Comparison of ENCODE assay signal across 1 cellular context in the genomic region with DNA sequence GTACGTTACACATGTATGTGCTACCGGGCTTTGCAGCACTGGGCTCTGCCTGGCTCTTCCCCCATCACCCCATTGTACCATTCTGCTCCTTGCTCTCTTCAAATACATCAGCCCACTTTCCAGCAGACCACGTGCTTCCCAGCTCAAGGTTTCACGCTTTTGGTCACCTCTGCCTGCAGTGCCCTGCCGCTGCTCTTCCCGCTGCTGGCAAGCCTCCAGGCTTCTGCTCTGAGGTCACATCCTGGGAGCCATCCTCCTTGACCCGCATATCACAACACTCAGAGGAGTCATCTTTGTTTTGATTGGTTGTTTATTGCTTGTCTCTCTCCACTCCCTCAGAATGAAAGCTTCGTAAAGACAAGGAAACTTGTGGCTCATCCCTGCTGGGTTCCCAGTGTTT.
TF ChIP-seq lines count a peak whose summit lies in the region.

No MANE protein-coding gene starts in this region.

TF ChIP-seq in GM23338, 12 proteins besides CTCF, POLR2A, EP300 and RAD21 (continued from another document):
- TF ChIP-seq, protein P1, sequence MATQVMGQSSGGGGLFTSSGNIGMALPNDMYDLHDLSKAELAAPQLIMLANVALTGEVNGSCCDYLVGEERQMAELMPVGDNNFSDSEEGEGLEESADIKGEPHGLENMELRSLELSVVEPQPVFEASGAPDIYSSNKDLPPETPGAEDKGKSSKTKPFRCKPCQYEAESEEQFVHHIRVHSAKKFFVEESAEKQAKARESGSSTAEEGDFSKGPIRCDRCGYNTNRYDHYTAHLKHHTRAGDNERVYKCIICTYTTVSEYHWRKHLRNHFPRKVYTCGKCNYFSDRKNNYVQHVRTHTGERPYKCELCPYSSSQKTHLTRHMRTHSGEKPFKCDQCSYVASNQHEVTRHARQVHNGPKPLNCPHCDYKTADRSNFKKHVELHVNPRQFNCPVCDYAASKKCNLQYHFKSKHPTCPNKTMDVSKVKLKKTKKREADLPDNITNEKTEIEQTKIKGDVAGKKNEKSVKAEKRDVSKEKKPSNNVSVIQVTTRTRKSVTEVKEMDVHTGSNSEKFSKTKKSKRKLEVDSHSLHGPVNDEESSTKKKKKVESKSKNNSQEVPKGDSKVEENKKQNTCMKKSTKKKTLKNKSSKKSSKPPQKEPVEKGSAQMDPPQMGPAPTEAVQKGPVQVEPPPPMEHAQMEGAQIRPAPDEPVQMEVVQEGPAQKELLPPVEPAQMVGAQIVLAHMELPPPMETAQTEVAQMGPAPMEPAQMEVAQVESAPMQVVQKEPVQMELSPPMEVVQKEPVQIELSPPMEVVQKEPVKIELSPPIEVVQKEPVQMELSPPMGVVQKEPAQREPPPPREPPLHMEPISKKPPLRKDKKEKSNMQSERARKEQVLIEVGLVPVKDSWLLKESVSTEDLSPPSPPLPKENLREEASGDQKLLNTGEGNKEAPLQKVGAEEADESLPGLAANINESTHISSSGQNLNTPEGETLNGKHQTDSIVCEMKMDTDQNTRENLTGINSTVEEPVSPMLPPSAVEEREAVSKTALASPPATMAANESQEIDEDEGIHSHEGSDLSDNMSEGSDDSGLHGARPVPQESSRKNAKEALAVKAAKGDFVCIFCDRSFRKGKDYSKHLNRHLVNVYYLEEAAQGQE (IDR thresholded peaks at IDR 0.05; ENCODE audit: unreplicated experiment): no peak
- TF ChIP-seq NANOG (IDR thresholded peaks at IDR 0.05; ENCODE audit: borderline replicate concordance) (no peak), JUNB (IDR thresholded peaks at IDR 0.05; ENCODE audit: unreplicated experiment) (no peak), EZH2phosphoT487 (IDR thresholded peaks at IDR 0.05; ENCODE audit: unreplicated experiment) (no peak), STAT1 (IDR thresholded peaks at IDR 0.05; ENCODE audit: unreplicated experiment) (no peak), ZNF331 (CRISPR knock-in tag; IDR thresholded peaks at IDR 0.05; ENCODE audit: low read depth) (no peak)
TF ChIP-seq in GM23338: peak in this region for 0.
